Comparison of ENCODE assay signal across 11 cellular contexts in the genomic region with DNA sequence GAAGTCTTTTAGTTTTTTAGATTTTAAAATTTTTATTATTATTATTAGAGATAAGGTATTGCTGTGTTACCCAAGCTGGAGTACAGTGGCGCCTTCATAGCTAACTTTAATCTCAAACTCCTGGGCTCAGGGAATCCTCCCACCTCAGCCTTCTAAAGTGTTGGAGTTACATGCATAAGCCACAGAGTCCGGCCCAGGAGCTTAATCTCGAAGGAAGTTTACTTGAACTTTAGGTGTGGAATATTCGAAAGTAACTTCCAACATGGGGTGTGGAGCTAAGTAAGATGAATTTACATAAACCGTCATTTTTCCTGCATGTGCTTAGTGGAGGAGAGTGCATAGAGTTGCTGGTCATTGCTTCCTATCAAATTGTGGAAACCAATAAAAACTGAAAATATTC. TPM values are rescaled to one million over a fixed set of nuclear protein-coding genes. Genes with fewer than 3 reads are reported as not detected.
A peak's percentile ranks its signal among the peaks of the same experiment; 100 is the strongest.
DNase-seq lines count a peak whose midpoint lies in the region; ATAC-seq, FAIRE-seq and TF ChIP-seq lines count a peak whose summit lies in the region.
"Had no signal": no experiment of that assay in that cellular context is flagged by ENCODE, and none has a peak within 500 bp of the region (broad histone marks: within the 10 kb centered on the region; RNA-seq: fewer than 3 reads in every experiment).

No MANE protein-coding gene starts in this region.

- intact Hi-C loops in heart right ventricle (cut with DNase I) (loop anchor here in 4 of 10 donors (5.0 to 10.0 kb wide), 4 partner anchors 49 to 234 kb away; partner anchors contain the start of genes MDK (in 3 of the 4) and CHRM4 (in 1 of the 4)), cardiac septum (cut with DNase I) (no loop called here), kidney (cut with DNase I) (no loop called here), upper lobe of right lung (cut with DNase I) (no loop called here)
- intact Hi-C loops in activated T-helper 2 cell treated with anti-CD3 and anti-CD28 coated beads, Interferon-gamma antibody, Interleukin-2, Interleukin-4, amounts not matched to agents 10 μg/mL and 5 μg/mL and 100 μg/mL, durations not matched to agents 14 hours and 24 hours and 36 hours (cut with micrococcal nuclease): loop anchor here (5.0 kb wide), 2 partner anchors 229 to 231 kb away; partner anchors contain the start of gene CKAP5

- H3K4me3 ChIP-seq in heart right ventricle (peak overlapping the region in 7 of 10 donors; percentile 74 to 100 (median 98)), kidney (ENCODE audit: low read length in 2 of 2) (peak overlapping the region; percentile 45 to 83), upper lobe of right lung (peak overlapping the region; percentile 80)

- ATAC-seq in heart right ventricle: no peak
- ATAC-seq in upper lobe of right lung: no peak
- ATAC-seq in HG02678 (IDR thresholded peaks at IDR 0.05; ENCODE audit: unreplicated experiment): no peak

- peaks cover 28% of the 10 kb centered on the region for H3K4me1 Mint-ChIP-seq in activated T-helper 2 cell treated with anti-CD3 and anti-CD28 coated beads, Interferon-gamma antibody, Interleukin-2, Interleukin-4, amounts not matched to agents 10 μg/mL and 5 μg/mL and 100 μg/mL, durations not matched to agents 14 hours and 24 hours and 36 hours (ENCODE audit: low read depth)

- H3K36me3 ChIP-seq in heart right ventricle: peaks cover 0 to 45% (median 3%) of the 10 kb centered on the region in 9 donors
- H3K36me3 ChIP-seq in kidney (ENCODE audit: control insufficient read depth in 1 of 2, insufficient read depth in 2 of 2, low read length in 2 of 2): peaks cover 4 to 8% of the 10 kb centered on the region in 2 donors
- H3K36me3 ChIP-seq in upper lobe of right lung: peaks cover 24% of the 10 kb centered on the region

- peak overlapping the region; percentile 100 for H3K27ac Mint-ChIP-seq in activated T-helper 2 cell treated with anti-CD3 and anti-CD28 coated beads, Interferon-gamma antibody, Interleukin-2, Interleukin-4, amounts not matched to agents 10 μg/mL and 5 μg/mL and 100 μg/mL, durations not matched to agents 14 hours and 24 hours and 36 hours

- no peak overlapping the region for H3K9ac ChIP-seq in kidney (ENCODE audit: low read length in 2 of 2)

- H3K27me3 Mint-ChIP-seq in activated T-helper 2 cell treated with anti-CD3 and anti-CD28 coated beads, Interferon-gamma antibody, Interleukin-2, Interleukin-4, amounts not matched to agents 10 μg/mL and 5 μg/mL and 100 μg/mL, durations not matched to agents 14 hours and 24 hours and 36 hours (ENCODE audit: low read depth): no peaks in the 10 kb centered on the region

- H3K27ac ChIP-seq in heart right ventricle: peak overlapping the region in 2 of 10 donors; percentile 94 to 98
- H3K27ac ChIP-seq in kidney (ENCODE audit: low read depth in 2 of 2, low read length in 2 of 2): no peak overlapping the region
- no peak overlapping the region for H3K27ac ChIP-seq in upper lobe of right lung

- 50 to 76% methylated on average over 5 of the region's 5 CpGs for WGBS in heart right ventricle, 2 donors

- H3K9me3 ChIP-seq in heart right ventricle: no peaks in the 10 kb centered on the region
- H3K9me3 ChIP-seq in kidney (ENCODE audit: control insufficient read depth in 1 of 2, low read length in 2 of 2): no peaks in the 10 kb centered on the region
- H3K9me3 ChIP-seq in upper lobe of right lung: no peaks in the 10 kb centered on the region

- H3K36me3 Mint-ChIP-seq in activated T-helper 2 cell treated with anti-CD3 and anti-CD28 coated beads, Interferon-gamma antibody, Interleukin-2, Interleukin-4, amounts not matched to agents 10 μg/mL and 5 μg/mL and 100 μg/mL, durations not matched to agents 14 hours and 24 hours and 36 hours (ENCODE audit: low read depth): peaks cover 21% of the 10 kb centered on the region

- FAIRE-seq in kidney (lab: Jason Lieb, UNC): no peak

- H3K9me3 Mint-ChIP-seq in activated T-helper 2 cell treated with anti-CD3 and anti-CD28 coated beads, Interferon-gamma antibody, Interleukin-2, Interleukin-4, amounts not matched to agents 10 μg/mL and 5 μg/mL and 100 μg/mL, durations not matched to agents 14 hours and 24 hours and 36 hours: no peaks in the 10 kb centered on the region

- DNase-seq in heart right ventricle (no peak), cardiac septum (ENCODE audit: low spot score) (no peak), kidney (no peak), upper lobe of right lung (no peak), NCI-H69 (lab: John Stamatoyannopoulos, UW) (no peak), OCI-M2 (lab: John Stamatoyannopoulos, UW; ENCODE audit: unreplicated experiment) (no peak)
- DNase-seq in activated T-helper 2 cell treated with anti-CD3 and anti-CD28 coated beads, Interferon-gamma antibody, Interleukin-2, Interleukin-4, amounts not matched to agents 10 μg/mL and 5 μg/mL and 100 μg/mL, durations not matched to agents 14 hours and 24 hours and 36 hours (ENCODE audit: low spot score): no peak
- DNase-seq: Kasumi-1; stimulated activated CD4-positive, alpha-beta T cell treated with anti-CD3 and anti-CD28 coated beads, Interleukin-4, amount 100 ng/mL, for 1 hour; WERI-Rb-1 had no signal

- H3K4me1 ChIP-seq in heart right ventricle (peaks cover 0 to 57% (median 39%) of the 10 kb centered on the region in 9 donors), kidney (ENCODE audit: control insufficient read depth in 1 of 2, insufficient read depth in 1 of 2, low read depth in 1 of 2, low read length in 2 of 2) (peaks cover 9 to 15% of the 10 kb centered on the region in 2 donors), upper lobe of right lung (peaks cover 29% of the 10 kb centered on the region)

- H3K27me3 ChIP-seq in heart right ventricle (no peaks in the 10 kb centered on the region), upper lobe of right lung (no peaks in the 10 kb centered on the region)

- H3K4me3 Mint-ChIP-seq in activated T-helper 2 cell treated with anti-CD3 and anti-CD28 coated beads, Interferon-gamma antibody, Interleukin-2, Interleukin-4, amounts not matched to agents 10 μg/mL and 5 μg/mL and 100 μg/mL, durations not matched to agents 14 hours and 24 hours and 36 hours (ENCODE audit: low read depth): peak overlapping the region; percentile 99

- no peak for TF ChIP-seq CTCF in heart right ventricle (IDR thresholded peaks at IDR 0.05)
- no peak for TF ChIP-seq CTCF in kidney (IDR thresholded peaks at IDR 0.05; ENCODE audit: borderline replicate concordance, extremely low read depth, insufficient read depth)
- no peak for TF ChIP-seq CTCF in upper lobe of right lung (IDR thresholded peaks at IDR 0.05)

RNA-seq across cellular contexts. Expression of gene ATG13, which starts 1.4 kb away (rescaled TPM):
- total RNA-seq in heart right ventricle (10 to 100 TPM; 35.7 to 50.6 (median 42.5) TPM), cardiac septum (43.4 TPM), kidney (73.5 TPM), upper lobe of right lung (61.1 TPM)
- polyA plus RNA-seq in heart right ventricle (10 to 100 TPM; 25.8 to 28.6 TPM), kidney (ENCODE audit: insufficient read depth, low read depth, low replicate concordance) (40.1 TPM)
- 58.0 and 58.1 TPM in 2 replicates for total RNA-seq in activated T-helper 2 cell treated with anti-CD3 and anti-CD28 coated beads, Interferon-gamma antibody, Interleukin-2, Interleukin-4, amounts not matched to agents 10 μg/mL and 5 μg/mL and 100 μg/mL, durations not matched to agents 14 hours and 24 hours and 36 hours

RNA-seq across cellular contexts. Expression of gene HARBI1, which starts 1.8 kb away (rescaled TPM):
- 1 to 10 TPM; 2.6 to 4.4 (median 3.2) TPM for total RNA-seq in heart right ventricle
- 1 to 10 TPM; 1.7 to 2.5 TPM for polyA plus RNA-seq in heart right ventricle
- 2.9 TPM for total RNA-seq in cardiac septum
- total RNA-seq in activated T-helper 2 cell treated with anti-CD3 and anti-CD28 coated beads, Interferon-gamma antibody, Interleukin-2, Interleukin-4, amounts not matched to agents 10 μg/mL and 5 μg/mL and 100 μg/mL, durations not matched to agents 14 hours and 24 hours and 36 hours: 3.8 and 4.7 TPM in 2 replicates
- 4.0 TPM for total RNA-seq in kidney
- polyA plus RNA-seq in kidney (ENCODE audit: insufficient read depth, low read depth, low replicate concordance): 2.5 TPM
- 5.2 TPM for total RNA-seq in upper lobe of right lung

RNA-seq across cellular contexts. Expression of gene AMBRA1, which starts 25.0 kb away (rescaled TPM):
- total RNA-seq in heart right ventricle: 10 to 100 TPM; 11.7 to 23.3 (median 17.1) TPM
- 1 to 10 TPM; 5.2 to 7.5 TPM for polyA plus RNA-seq in heart right ventricle
- 18.0 TPM for total RNA-seq in cardiac septum
- 31.5 and 32.7 TPM in 2 replicates for total RNA-seq in activated T-helper 2 cell treated with anti-CD3 and anti-CD28 coated beads, Interferon-gamma antibody, Interleukin-2, Interleukin-4, amounts not matched to agents 10 μg/mL and 5 μg/mL and 100 μg/mL, durations not matched to agents 14 hours and 24 hours and 36 hours
- 32.6 TPM for total RNA-seq in kidney
- polyA plus RNA-seq in kidney (ENCODE audit: insufficient read depth, low read depth, low replicate concordance): 8.0 TPM
- 33.9 TPM for total RNA-seq in upper lobe of right lung
